In the genomic region with DNA sequence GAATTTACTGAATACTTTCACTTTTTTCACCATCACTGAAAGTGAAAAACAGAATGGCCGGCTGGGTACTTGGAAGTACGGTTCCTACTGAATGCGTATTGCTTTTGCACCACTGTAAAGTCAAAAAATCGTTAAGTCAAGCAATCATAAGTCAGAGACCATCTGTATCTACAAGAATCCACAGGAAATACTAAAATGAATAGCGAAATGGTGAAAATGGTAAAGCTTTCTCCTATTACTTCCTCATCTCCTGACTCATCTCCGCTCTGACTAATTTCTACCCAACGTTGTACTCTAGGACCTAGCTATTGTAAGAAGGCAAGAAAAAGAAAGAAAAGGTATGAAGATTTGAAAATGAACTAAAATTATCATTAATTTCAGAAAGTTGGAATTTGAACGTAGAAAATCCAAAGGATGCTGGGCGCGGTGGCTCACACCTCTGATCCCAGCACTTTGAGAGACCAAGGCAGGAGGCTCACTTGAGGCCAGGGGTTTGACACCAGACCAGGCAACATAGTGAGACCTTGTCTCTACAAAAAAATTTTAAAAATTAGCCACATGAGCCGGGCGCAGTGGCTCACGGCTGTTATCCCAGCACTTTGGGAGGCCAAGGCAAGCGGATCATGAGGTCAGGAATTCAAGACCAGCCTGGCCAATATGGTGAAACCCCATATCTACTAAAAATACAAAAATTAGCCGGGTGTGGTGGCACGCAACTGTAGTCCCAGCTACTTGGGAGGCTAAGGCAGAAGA, we compare ENCODE assay signal across 9 cellular contexts. TPM values are rescaled to one million over a fixed set of nuclear protein-coding genes. Genes with fewer than 3 reads are reported as not detected.
DNase-seq lines count a peak whose midpoint lies in the region; ATAC-seq and TF ChIP-seq lines count a peak whose summit lies in the region.
"Had no signal": no experiment of that assay in that cellular context is flagged by ENCODE, and none has a peak within 500 bp of the region (broad histone marks: within the 10 kb centered on the region; RNA-seq: fewer than 3 reads in every experiment).

No MANE protein-coding gene starts in this region.

- in situ Hi-C loops in gastrocnemius medialis (cut with MboI; ENCODE audit: low sequenced_read_pairs in 4 of 4) = no loop called here

- ATAC-seq in lower lobe of right lung = no peak
- ATAC-seq in gastrocnemius medialis = no peak
- ATAC-seq in upper lobe of left lung (ENCODE audit: low FRiP score in 2 of 2) = no peak

- H3K9me2 ChIP-seq in OCI-LY7 (ENCODE audit: insufficient read depth, low read length) = no peaks in the 10 kb centered on the region

- H4K20me1 ChIP-seq in OCI-LY3 (ENCODE audit: insufficient read depth, low read length) = no peaks in the 10 kb centered on the region
- H4K20me1 ChIP-seq in OCI-LY7 (ENCODE audit: insufficient read depth, low read length) = no peaks in the 10 kb centered on the region

- TF ChIP-seq POLR2A in gastrocnemius medialis (IDR thresholded peaks at IDR 0.05) = no peak
- TF ChIP-seq POLR2A in upper lobe of left lung (IDR thresholded peaks at IDR 0.05) = no peak

- H3K36me3 ChIP-seq in OCI-LY3 (replicated peaks; ENCODE audit: low read depth, low read length) (no peaks in the 10 kb centered on the region), lower lobe of right lung (no peaks in the 10 kb centered on the region), gastrocnemius medialis (no peaks in the 10 kb centered on the region), upper lobe of left lung (no peaks in the 10 kb centered on the region), OCI-LY7 (ENCODE audit: insufficient read depth, low read length) (no peaks in the 10 kb centered on the region)

- H3K9ac ChIP-seq in OCI-LY3 (ENCODE audit: low read length) = peak overlapping the region; percentile 45; the same call in 1 of the 2 replicates

- CTCF ChIA-PET in OCI-LY7 (lab: Charles Lee; ENCODE audit: unreplicated experiment) = interaction anchor here (0.5 kb wide), 1 partner anchor 60 kb away, joined by 3 read pairs; no protein-coding TSS in a partner anchor

- peaks cover 42% of the 10 kb centered on the region for H3K4me1 ChIP-seq in OCI-LY3 (ENCODE audit: low read length)
- peaks cover 8% of the 10 kb centered on the region for H3K4me1 ChIP-seq in lower lobe of right lung
- peaks cover 10 to 11% of the 10 kb centered on the region in 2 donors for H3K4me1 ChIP-seq in gastrocnemius medialis
- peaks cover 6 to 12% (median 7%) of the 10 kb centered on the region in 4 donors for H3K4me1 ChIP-seq in upper lobe of left lung
- peaks cover 34% of the 10 kb centered on the region for H3K4me1 ChIP-seq in OCI-LY7 (ENCODE audit: insufficient read depth, low read length, poor library complexity, severe bottlenecking)

- TF ChIP-seq EP300 in upper lobe of left lung (IDR thresholded peaks at IDR 0.05) = no peak

- H3K9me3 ChIP-seq in OCI-LY3 (ENCODE audit: insufficient read depth, low read length) = no peaks in the 10 kb centered on the region
- H3K9me3 ChIP-seq in lower lobe of right lung = no peaks in the 10 kb centered on the region
- no peaks in the 10 kb centered on the region for H3K9me3 ChIP-seq in gastrocnemius medialis
- H3K9me3 ChIP-seq in upper lobe of left lung = no peaks in the 10 kb centered on the region
- no peaks in the 10 kb centered on the region for H3K9me3 ChIP-seq in OCI-LY7 (ENCODE audit: low read length)

- DNase-seq in stimulated activated CD4-positive, alpha-beta T cell treated with anti-CD3 and anti-CD28 coated beads, Interleukin-4, amount 100 ng/mL, for 24 hours = peak; percentile 35
- no peak for DNase-seq in stimulated activated CD4-positive, alpha-beta T cell treated with anti-CD3 and anti-CD28 coated beads, Interleukin-4, amount 100 ng/mL, for 4 hours
- DNase-seq in chondrocyte (ENCODE audit: low spot score) = no peak
- no peak for DNase-seq in lower lobe of right lung
- DNase-seq in gastrocnemius medialis = no peak
- DNase-seq in upper lobe of left lung = no peak
- DNase-seq in OCI-LY7 (ENCODE audit: low spot score) = no peak
- DNase-seq: COR-L47 had no signal

- H2AFZ ChIP-seq in OCI-LY3 (ENCODE audit: low read depth, low read length) (no peak overlapping the region), OCI-LY7 (ENCODE audit: low read length) (no peak overlapping the region)

- H3K4me2 ChIP-seq in OCI-LY3 (ENCODE audit: low read length) (peak overlapping the region; percentile 63), OCI-LY7 (ENCODE audit: low read length) (no peak overlapping the region)

- H3K4me3 ChIP-seq in OCI-LY3 (ENCODE audit: low read length) = peak overlapping the region; percentile 51
- H3K4me3 ChIP-seq in lower lobe of right lung = no peak overlapping the region
- H3K4me3 ChIP-seq in gastrocnemius medialis = no peak overlapping the region
- H3K4me3 ChIP-seq in upper lobe of left lung = no peak overlapping the region
- H3K4me3 ChIP-seq in OCI-LY7 (ENCODE audit: low read depth, low read length, poor library complexity, severe bottlenecking) = no peak overlapping the region

- TF ChIP-seq CTCF in OCI-LY3 (IDR thresholded peaks at IDR 0.05; ENCODE audit: low read depth, low read length) = no peak
- TF ChIP-seq CTCF in chondrocyte (IDR thresholded peaks at IDR 0.05) = no peak
- TF ChIP-seq CTCF in lower lobe of right lung (IDR thresholded peaks at IDR 0.05) = no peak
- TF ChIP-seq CTCF in gastrocnemius medialis (IDR thresholded peaks at IDR 0.05 in 4 of 5, conservative IDR thresholded peaks at IDR 0.05 in 1 of 5) = no peak
- no peak for TF ChIP-seq CTCF in upper lobe of left lung (IDR thresholded peaks at IDR 0.05)
- no peak for TF ChIP-seq CTCF in OCI-LY7 (conservative IDR thresholded peaks at IDR 0.05; ENCODE audit: low read length)

- intact Hi-C loops in lower lobe of right lung (cut with DNase I) = no loop called here
- intact Hi-C loops in gastrocnemius medialis (cut with DNase I; ENCODE audit: low total_unique reads) = no loop called here
- intact Hi-C loops in OCI-LY7 (cut with micrococcal nuclease; ENCODE audit: unreplicated experiment) = loop anchor here (10.0 kb wide), 1 partner anchor 271 kb away; the partner anchor contains the start of gene SIVA1

- 85 to 86% methylated on average over 16 of the region's 16 CpGs for WGBS in upper lobe of left lung, 2 donors

- POLR2A ChIA-PET in OCI-LY7 (lab: Charles Lee) = interaction anchor here (0.8 kb wide), 1 partner anchor 8 kb away, joined by 3 read pairs; no protein-coding TSS in a partner anchor

- H3K79me2 ChIP-seq in OCI-LY3 (ENCODE audit: low read length) (peaks cover 15% of the 10 kb centered on the region), OCI-LY7 (ENCODE audit: insufficient read depth, low read depth, low read length) (peaks cover 15% of the 10 kb centered on the region)

- H3K27ac ChIP-seq in OCI-LY3 (ENCODE audit: low read length) = peak overlapping the region; percentile 89
- H3K27ac ChIP-seq in lower lobe of right lung = no peak overlapping the region
- no peak overlapping the region for H3K27ac ChIP-seq in gastrocnemius medialis
- H3K27ac ChIP-seq in upper lobe of left lung = no peak overlapping the region
- no peak overlapping the region for H3K27ac ChIP-seq in OCI-LY7 (ENCODE audit: low read depth, low read length, poor library complexity, severe bottlenecking)

- no peaks in the 10 kb centered on the region for H3K27me3 Mint-ChIP-seq in chondrocyte (ENCODE audit: low read depth)

- H3K27ac Mint-ChIP-seq in chondrocyte (ENCODE audit: unreplicated experiment) = peak overlapping the region; percentile 98

- no peaks in the 10 kb centered on the region for H3K9me3 Mint-ChIP-seq in chondrocyte (ENCODE audit: low read depth)

- no peaks in the 10 kb centered on the region for H3K36me3 Mint-ChIP-seq in chondrocyte (ENCODE audit: low read depth)

- H3K4me1 Mint-ChIP-seq in chondrocyte (ENCODE audit: low read depth) = peaks cover 79% of the 10 kb centered on the region

- BruUV-seq in OCI-LY7 (replicated peaks; lab: Mats Ljungman, UMichigan) = no TSS peak

- H3K4me3 Mint-ChIP-seq in chondrocyte (ENCODE audit: unreplicated experiment) = no peak overlapping the region

- H3K27me3 ChIP-seq in OCI-LY3 (ENCODE audit: low read depth, low read length) (no peaks in the 10 kb centered on the region), lower lobe of right lung (ENCODE audit: low read depth) (no peaks in the 10 kb centered on the region), gastrocnemius medialis (peaks cover 0 to 6% (median 6%) of the 10 kb centered on the region in 3 donors), upper lobe of left lung (no peaks in the 10 kb centered on the region)

RNA-seq across cellular contexts. Expression of gene CDCA4, which starts 5.3 kb away (rescaled TPM):
- total RNA-seq in chondrocyte (15.6 to 18.8 TPM (median 18.0 TPM) in 3 replicates), lower lobe of right lung (6.9 TPM), gastrocnemius medialis (1 to 10 TPM in 3 of 4 donors, under 1 TPM in 1; 0.71 to 2.2 (median 1.8) TPM), upper lobe of left lung (10 to 100 TPM in 1 of 6 donors, 1 to 10 TPM in 4, under 1 TPM in 1; 0.89 to 10.3 (median 6.6) TPM), OCI-LY7 (2022) (74.0 and 79.5 TPM in 2 replicates)
- 109 and 110 TPM in 2 replicates for total RNA-seq in OCI-LY7 (2014; rRNA removed; shearing (Covaris generic))

RNA-seq across cellular contexts. Expression of gene GPR132, which starts 39.0 kb away (rescaled TPM):
- total RNA-seq in chondrocyte (0.23 to 0.48 TPM (median 0.30 TPM) in 3 replicates), lower lobe of right lung (7.2 TPM), gastrocnemius medialis (under 1 TPM; 0.07 to 0.61 (median 0.26) TPM), upper lobe of left lung (10 to 100 TPM in 1 of 6 donors, 1 to 10 TPM in 5; 3.0 to 14.7 (median 7.0) TPM), OCI-LY7 (2022) (1.9 and 3.0 TPM in 2 replicates)
- 0.10 and 1.0 TPM in 2 replicates for total RNA-seq in OCI-LY7 (2014; rRNA removed; shearing (Covaris generic))

RNA-seq across cellular contexts. Expression of gene CLBA1, which starts 40.6 kb away (rescaled TPM):
- total RNA-seq in chondrocyte (6.0 to 6.3 TPM (median 6.3 TPM) in 3 replicates), lower lobe of right lung (10.5 TPM), gastrocnemius medialis (1 to 10 TPM in 3 of 4 donors, under 1 TPM in 1; 0.71 to 4.0 (median 3.3) TPM), upper lobe of left lung (10 to 100 TPM; 11.1 to 44.0 (median 13.3) TPM), OCI-LY7 (2022) (1.2 TPM in 1 of 2 replicates, not detected in the other)
- total RNA-seq in OCI-LY7 (2014; rRNA removed; shearing (Covaris generic)) = 0.08 and 0.82 TPM in 2 replicates

RNA-seq across cellular contexts. Expression of gene AHNAK2, which starts 48.0 kb away (rescaled TPM):
- total RNA-seq in chondrocyte (271 to 361 TPM (median 274 TPM) in 3 replicates), lower lobe of right lung (10.8 TPM), gastrocnemius medialis (1 to 10 TPM; 2.0 to 8.6 (median 3.4) TPM), upper lobe of left lung (10 to 100 TPM in 4 of 6 donors, 1 to 10 TPM in 2; 4.3 to 48.0 (median 12.9) TPM), OCI-LY7 (2022) (0.09 and 0.61 TPM in 2 replicates)
- total RNA-seq in OCI-LY7 (2014; rRNA removed; shearing (Covaris generic)) = 0.21 TPM in 1 of 2 replicates, not detected in the other
